ENCODE assay signal across 8 cellular contexts in genomic region chr10:72261323-72262018, GRCh38. TPM values are rescaled to one million over a fixed set of nuclear protein-coding genes. Genes with fewer than 3 reads are reported as not detected.
A peak's percentile ranks its signal among the peaks of the same experiment; 100 is the strongest.
DNase-seq lines count a peak whose midpoint lies in the region; ATAC-seq lines count a peak whose summit lies in the region.

No MANE protein-coding gene starts in this region.

- H3K4me1 Mint-ChIP-seq in naive thymus-derived CD4-positive, alpha-beta T cell, result peaks cover 26 to 78% (median 63%) of the 10 kb centered on the region in 7 donors

- WGBS in ectodermal cell, 2 experiments, result 11 to 13% methylated on average over 7 of the region's 7 CpGs
- 28 to 30% methylated on average over 7 of the region's 7 CpGs for WGBS in aorta, 2 donors

- intact Hi-C loops in naive thymus-derived CD4-positive, alpha-beta T cell (cut with micrococcal nuclease), result loop anchor here (1.0 to 5.0 kb wide), 8 partner anchors 12 to 409 kb away; partner anchors contain the start of genes DDIT4 (in 2 of the 2), ANAPC16 (in 1 of the 2), ASCC1 (in 1 of the 2) and PSAP (in 1 of the 2)
- intact Hi-C loops in aorta (cut with DNase I), result loop anchor here in 1 of 2 donors (5.0 kb wide), 1 partner anchor 39 kb away; no protein-coding TSS in a partner anchor

- H3K27ac ChIP-seq in SK-N-MC (peak overlapping the region; percentile 99), ectodermal cell (ENCODE audit: insufficient read depth, low read depth, low read length, poor library complexity, severe bottlenecking) (peak overlapping the region; percentile 92), aorta (ENCODE audit: low read depth in 1 of 2, low read length in 2 of 2) (peak overlapping the region in 1 of 2 donors; percentile 23)
- peak overlapping the region; percentile 78 for H3K27ac ChIP-seq in naive thymus-derived CD4-positive, alpha-beta T cell (ENCODE audit: low read depth, low read length)

- peak overlapping the region; percentile 83 to 93 (median 90) for H3K4me3 Mint-ChIP-seq in naive thymus-derived CD4-positive, alpha-beta T cell

- H3K9me3 ChIP-seq in SK-N-MC (ENCODE audit: low read depth, low read length), result no peaks in the 10 kb centered on the region
- H3K9me3 ChIP-seq in ectodermal cell (ENCODE audit: control insufficient read depth, low read length), result no peaks in the 10 kb centered on the region
- no peaks in the 10 kb centered on the region for H3K9me3 ChIP-seq in naive thymus-derived CD4-positive, alpha-beta T cell (ENCODE audit: control insufficient read depth in 2 of 3, low read length in 3 of 3)
- no peaks in the 10 kb centered on the region for H3K9me3 ChIP-seq in aorta (ENCODE audit: control insufficient read depth, low read length)

- H3K27ac Mint-ChIP-seq in naive thymus-derived CD4-positive, alpha-beta T cell, result peak overlapping the region; percentile 87 to 97 (median 94)

- peak overlapping the region; percentile 76 for H3K9ac ChIP-seq in SK-N-MC (ENCODE audit: insufficient read length)

- ATAC-seq in HG02981 (IDR thresholded peaks at IDR 0.05; ENCODE audit: unreplicated experiment) (peak; percentile 52), aorta (ENCODE audit: low FRiP score) (peak; percentile 42)
- peak; percentile 37 for ATAC-seq in naive thymus-derived CD4-positive, alpha-beta T cell

- H3K4me3 ChIP-seq in SK-N-MC, result peak overlapping the region; percentile 76
- peak overlapping the region; percentile 28 for H3K4me3 ChIP-seq in ectodermal cell (ENCODE audit: insufficient read depth, low read depth, low read length)
- peak overlapping the region; percentile 68 for H3K4me3 ChIP-seq in naive thymus-derived CD4-positive, alpha-beta T cell (ENCODE audit: low read length)
- H3K4me3 ChIP-seq in aorta (ENCODE audit: low read length in 2 of 2), result peak overlapping the region in 1 of 2 donors; percentile 24

- peak; percentile 66 for DNase-seq in activated naive CD4-positive, alpha-beta T cell treated with Interleukin-2 at 50 U/mL for 16 hours
- DNase-seq in activated naive CD4-positive, alpha-beta T cell (lab: John Stamatoyannopoulos, UW), result no peak
- DNase-seq in SK-N-MC (ENCODE audit: low read depth, low spot score) (no peak), aorta (no peak), NCI-H524 treated with DMSO at 0.1 percent for 48 hours (lab: John Stamatoyannopoulos, UW) (no peak)
- peak in 3 of 9 donors; percentile 27 to 71 (median 29) for DNase-seq in naive thymus-derived CD4-positive, alpha-beta T cell

- H3K4me1 ChIP-seq in ectodermal cell (ENCODE audit: control insufficient read depth, insufficient read depth, low read length) (peaks cover 50% of the 10 kb centered on the region), aorta (ENCODE audit: control insufficient read depth in 1 of 2, insufficient read depth in 2 of 2, low read length in 2 of 2) (peaks cover 0 to 3% of the 10 kb centered on the region in 2 donors)
- peaks cover 45 to 56% of the 10 kb centered on the region in 2 donors for H3K4me1 ChIP-seq in naive thymus-derived CD4-positive, alpha-beta T cell (ENCODE audit: control insufficient read depth in 2 of 2, insufficient read depth in 2 of 2, low read length in 2 of 2)

- CTCF ChIA-PET in naive thymus-derived CD4-positive, alpha-beta T cell (lab: Charles Lee), result interaction anchor here (1.3 to 9.3 kb wide), 4 partner anchors 9 to 14 kb away, joined by 3 to 46 read pairs (median 6); partner anchors contain the start of gene DDIT4

- H3K27me3 ChIP-seq in ectodermal cell (ENCODE audit: control insufficient read depth, insufficient read depth, low read length, poor library complexity, severe bottlenecking), result no peaks in the 10 kb centered on the region
- no peaks in the 10 kb centered on the region for H3K27me3 ChIP-seq in naive thymus-derived CD4-positive, alpha-beta T cell (ENCODE audit: control insufficient read depth in 2 of 2, insufficient read depth in 2 of 2, low read length in 2 of 2)
- H3K27me3 ChIP-seq in aorta (ENCODE audit: control insufficient read depth in 1 of 2, insufficient read depth in 2 of 2, low read length in 1 of 2), result no peaks in the 10 kb centered on the region

- H3K27me3 Mint-ChIP-seq in naive thymus-derived CD4-positive, alpha-beta T cell, result no peaks in the 10 kb centered on the region

- no peaks in the 10 kb centered on the region for H3K9me3 Mint-ChIP-seq in naive thymus-derived CD4-positive, alpha-beta T cell

- H3K36me3 ChIP-seq in SK-N-MC (ENCODE audit: insufficient read depth, low read length), result no peaks in the 10 kb centered on the region
- no peaks in the 10 kb centered on the region for H3K36me3 ChIP-seq in ectodermal cell (ENCODE audit: control insufficient read depth, insufficient read depth, low read length)
- H3K36me3 ChIP-seq in naive thymus-derived CD4-positive, alpha-beta T cell (ENCODE audit: control insufficient read depth in 2 of 3, insufficient read depth in 3 of 3, low read length in 3 of 3), result no peaks in the 10 kb centered on the region
- H3K36me3 ChIP-seq in aorta (ENCODE audit: control insufficient read depth in 1 of 2, insufficient read depth in 2 of 2, low read length in 1 of 2), result no peaks in the 10 kb centered on the region

- POLR2A ChIA-PET in naive thymus-derived CD4-positive, alpha-beta T cell (lab: Charles Lee), result interaction anchor here (0.6 to 18.6 kb wide), 15 partner anchors 12 to 168 kb away, joined by 3 to 219 read pairs (median 5); partner anchors contain the start of genes ANAPC16, ASCC1 and DDIT4

- H3K36me3 Mint-ChIP-seq in naive thymus-derived CD4-positive, alpha-beta T cell, result no peaks in the 10 kb centered on the region

RNA-seq across cellular contexts. Expression of gene DDIT4, which starts 12.3 kb away (rescaled TPM):
- polyA plus RNA-seq in ectodermal cell (2013, experiment 1 of 4), result 134 TPM
- 102 TPM for polyA plus RNA-seq in ectodermal cell (2013, experiment 2 of 4)
- polyA plus RNA-seq in ectodermal cell (2013, experiment 3 of 4), result 101 TPM
- polyA plus RNA-seq in ectodermal cell (2013, experiment 4 of 4), result 107 TPM
- 100 to 1,000 TPM in 3 of 5 experiments, 10 to 100 TPM in 2; 25.4 to 335 (median 135) TPM for total RNA-seq in naive thymus-derived CD4-positive, alpha-beta T cell
- 100 to 1,000 TPM in 1 of 2 donors, 10 to 100 TPM in 1; 80.4 to 219 TPM for polyA plus RNA-seq in naive thymus-derived CD4-positive, alpha-beta T cell
- 100 to 1,000 TPM; 104 to 126 TPM for total RNA-seq in aorta
- 10 to 100 TPM; 55.9 to 96.5 TPM for polyA plus RNA-seq in aorta

RNA-seq across cellular contexts. Expression of gene ASCC1, which starts 45.4 kb away (rescaled TPM):
- polyA plus RNA-seq in ectodermal cell (2013, experiment 1 of 4), result 48.7 TPM
- polyA plus RNA-seq in ectodermal cell (2013, experiment 2 of 4), result 51.9 TPM
- polyA plus RNA-seq in ectodermal cell (2013, experiment 3 of 4), result 37.1 TPM
- polyA plus RNA-seq in ectodermal cell (2013, experiment 4 of 4), result 40.4 TPM
- total RNA-seq in naive thymus-derived CD4-positive, alpha-beta T cell, result 10 to 100 TPM; 19.4 to 33.1 (median 24.2) TPM
- 10 to 100 TPM; 25.2 to 27.1 TPM for polyA plus RNA-seq in naive thymus-derived CD4-positive, alpha-beta T cell
- total RNA-seq in aorta, result 10 to 100 TPM; 23.3 to 32.3 TPM
- polyA plus RNA-seq in aorta, result 10 to 100 TPM; 19.7 to 22.3 TPM

RNA-seq across cellular contexts. Expression of gene ANAPC16, which starts 45.7 kb away (rescaled TPM):
- polyA plus RNA-seq in ectodermal cell (2013, experiment 1 of 4), result 101 TPM
- polyA plus RNA-seq in ectodermal cell (2013, experiment 2 of 4), result 107 TPM
- 86.1 TPM for polyA plus RNA-seq in ectodermal cell (2013, experiment 3 of 4)
- 102 TPM for polyA plus RNA-seq in ectodermal cell (2013, experiment 4 of 4)
- total RNA-seq in naive thymus-derived CD4-positive, alpha-beta T cell, result 100 to 1,000 TPM in 3 of 5 experiments, 10 to 100 TPM in 2; 85.5 to 131 (median 105) TPM
- 100 to 1,000 TPM; 318 to 445 TPM for polyA plus RNA-seq in naive thymus-derived CD4-positive, alpha-beta T cell
- total RNA-seq in aorta, result 10 to 100 TPM; 70.7 to 75.7 TPM
- polyA plus RNA-seq in aorta, result 100 to 1,000 TPM; 165 to 281 TPM
